In genomic region chr22:20524004-20524481, GRCh38 we compare ENCODE assay signal across 1 cellular context.
TF ChIP-seq lines count a peak whose summit lies in the region.

No MANE protein-coding gene starts in this region.

TF ChIP-seq in IMR-90, 13 proteins besides CTCF, POLR2A, EP300 and RAD21:
- TF ChIP-seq NFE2L2 (IDR thresholded peaks at IDR 0.05; ENCODE audit: low read depth, low read length) (no peak), MAZ (IDR thresholded peaks at IDR 0.05; ENCODE audit: borderline replicate concordance, low read depth, low read length) (no peak), RCOR1 (IDR thresholded peaks at IDR 0.05; ENCODE audit: insufficient replicate concordance, low read length) (no peak), SMC3 (IDR thresholded peaks at IDR 0.05; ENCODE audit: low read depth, low read length) (no peak), CEBPB (IDR thresholded peaks at IDR 0.05; ENCODE audit: low read depth, low read length) (no peak), MXI1 (IDR thresholded peaks at IDR 0.05; ENCODE audit: borderline replicate concordance, low read depth, low read length) (no peak), RFX5 (IDR thresholded peaks at IDR 0.05; ENCODE audit: low read depth, low read length) (no peak), BHLHE40 (IDR thresholded peaks at IDR 0.05; ENCODE audit: low read depth, low read length) (no peak), ELK1 (IDR thresholded peaks at IDR 0.05; ENCODE audit: borderline replicate concordance, low read depth, low read length) (no peak), CHD1 (IDR thresholded peaks at IDR 0.05; ENCODE audit: low read depth, low read length) (no peak), FOS (IDR thresholded peaks at IDR 0.05; ENCODE audit: low read depth, low read length) (no peak), MAFK (IDR thresholded peaks at IDR 0.05; ENCODE audit: low read depth, low read length) (no peak), USF2 (IDR thresholded peaks at IDR 0.05; ENCODE audit: low read depth, low read length) (no peak)
TF ChIP-seq in IMR-90: peak in this region for 0.
